In genomic region chrX:43582540-43582913, GRCh38 we compare ENCODE assay signal across 18 cellular contexts.
"Had no signal": no experiment of that assay in that cellular context is flagged by ENCODE, and none has a peak within 500 bp of the region (broad histone marks: within the 10 kb centered on the region; RNA-seq: fewer than 3 reads in every experiment).

No MANE protein-coding gene starts in this region.

- H3K4me3 ChIP-seq: coronary artery, hepatocyte, lung, prostate gland, right lobe of liver, testis, transverse colon had no signal

- H3K9me3 ChIP-seq: prostate gland, right lobe of liver, testis, transverse colon had no signal

- H3K36me3 ChIP-seq: prostate gland, right lobe of liver, transverse colon had no signal

- H3K9me3 Mint-ChIP-seq: endodermal cell had no signal

- H3K27ac ChIP-seq: coronary artery, hepatocyte, parathyroid adenoma, right lobe of liver, testis, transverse colon had no signal

- H3K4me1 ChIP-seq: parathyroid adenoma, prostate gland, testis had no signal

- ATAC-seq: left colon; left ventricle myocardium superior; naive thymus-derived CD4-positive, alpha-beta T cell; right lobe of liver had no signal

- H3K27ac Mint-ChIP-seq: endodermal cell; naive thymus-derived CD4-positive, alpha-beta T cell; nephron progenitor cell had no signal

- DNase-seq: cerebellar nuclear complex; effector CD4-positive, alpha-beta T cell; endodermal cell; head of caudate nucleus; left colon; left ventricle myocardium superior; mesendoderm; naive thymus-derived CD4-positive, alpha-beta T cell; nephron progenitor cell; right lobe of liver; stimulated activated naive CD4-positive, alpha-beta T cell treated with Interleukin-2 at 50 U/mL for 16 hours; testis; transverse colon had no signal

- H3K27me3 ChIP-seq: hepatocyte, right lobe of liver, testis, transverse colon had no signal

- H3K36me3 Mint-ChIP-seq: naive thymus-derived CD4-positive, alpha-beta T cell had no signal
